In genomic region chr19:8413593-8413923, GRCh38 we compare ENCODE assay signal across 8 cellular contexts. TPM values are rescaled to one million over a fixed set of nuclear protein-coding genes. Genes with fewer than 3 reads are reported as not detected.
DNase-seq lines count a peak whose midpoint lies in the region; ATAC-seq and TF ChIP-seq lines count a peak whose summit lies in the region.

No MANE protein-coding gene starts in this region.

- peaks cover 7 to 76% (median 18%) of the 10 kb centered on the region in 10 experiments for H3K4me1 ChIP-seq in BLaER1 treated with 17β-estradiol and CSF1 and Interleukin-3, amounts not matched to agents 10 nM and 100 nM
- H3K4me1 ChIP-seq in Karpas-422 (ENCODE audit: low read length): peaks cover 7% of the 10 kb centered on the region

- peak overlapping the region; percentile 50 to 84 (median 70); a peak in 21 of 22 replicates for H3K27ac ChIP-seq in BLaER1 treated with 17β-estradiol and CSF1 and Interleukin-3, amounts not matched to agents 10 nM and 100 nM
- H3K27ac ChIP-seq in Karpas-422 (ENCODE audit: low read length): no peak overlapping the region

- H3K9ac ChIP-seq in BLaER1 treated with 17β-estradiol and CSF1 and Interleukin-3, amounts not matched to agents 10 nM and 100 nM: peak overlapping the region; percentile 69 to 94 (median 82)
- H3K9ac ChIP-seq in Karpas-422 (ENCODE audit: low read length): peak overlapping the region; percentile 76

- TF ChIP-seq CTCF in nephron progenitor cell (IDR thresholded peaks at IDR 0.05): no peak

- peak overlapping the region; percentile 89; the same call in 1 of the 2 replicates for H2AFZ ChIP-seq in Karpas-422 (ENCODE audit: low read length)

- peak overlapping the region; percentile 63 for H3K4me3 Mint-ChIP-seq in dendritic cell treated with granulocyte-macrophage colony-stimulating factor and Interleukin-4, amounts not matched to agents 40 ng/mL and 50 ng/mL, for 4 days
- peak overlapping the region; percentile 77 for H3K4me3 Mint-ChIP-seq in nephron progenitor cell

- intact Hi-C loops in dendritic cell treated with granulocyte-macrophage colony-stimulating factor and Interleukin-4, amounts not matched to agents 40 ng/mL and 50 ng/mL, for 4 days (cut with micrococcal nuclease): loop anchor here (2.0 to 10.0 kb wide), 2 partner anchors 39 to 91 kb away; partner anchors contain the start of gene PRAM1

- no peaks in the 10 kb centered on the region for H3K9me2 ChIP-seq in Karpas-422 (replicated peaks; ENCODE audit: insufficient read depth, low read length)

- H3K9me3 Mint-ChIP-seq in dendritic cell treated with granulocyte-macrophage colony-stimulating factor and Interleukin-4, amounts not matched to agents 40 ng/mL and 50 ng/mL, for 4 days: no peaks in the 10 kb centered on the region
- H3K9me3 Mint-ChIP-seq in nephron progenitor cell: no peaks in the 10 kb centered on the region

- peak overlapping the region; percentile 72 to 98 (median 79) for H3K4me3 ChIP-seq in BLaER1 treated with 17β-estradiol and CSF1 and Interleukin-3, amounts not matched to agents 10 nM and 100 nM
- peak overlapping the region; percentile 84 for H3K4me3 ChIP-seq in Karpas-422 (ENCODE audit: low read length)

- ATAC-seq in GM21576 (IDR thresholded peaks at IDR 0.05; ENCODE audit: unreplicated experiment): no peak

- no peaks in the 10 kb centered on the region for H3K27me3 Mint-ChIP-seq in dendritic cell treated with granulocyte-macrophage colony-stimulating factor and Interleukin-4, amounts not matched to agents 40 ng/mL and 50 ng/mL, for 4 days
- peaks cover 7% of the 10 kb centered on the region for H3K27me3 Mint-ChIP-seq in nephron progenitor cell (ENCODE audit: low read depth, poor library complexity)

- H3K27me3 ChIP-seq in BLaER1 treated with 17β-estradiol and CSF1 and Interleukin-3, amounts not matched to agents 10 nM and 100 nM: no peaks in the 10 kb centered on the region
- H3K27me3 ChIP-seq in Karpas-422 (ENCODE audit: low read length): no peaks in the 10 kb centered on the region

- peaks cover 2% of the 10 kb centered on the region for H3K36me3 Mint-ChIP-seq in dendritic cell treated with granulocyte-macrophage colony-stimulating factor and Interleukin-4, amounts not matched to agents 40 ng/mL and 50 ng/mL, for 4 days (ENCODE audit: low read depth)
- H3K36me3 Mint-ChIP-seq in nephron progenitor cell (ENCODE audit: low read depth): no peaks in the 10 kb centered on the region

- H3K79me2 ChIP-seq in Karpas-422 (ENCODE audit: low read length): no peaks in the 10 kb centered on the region

- peaks cover 29% of the 10 kb centered on the region for H3K4me1 Mint-ChIP-seq in dendritic cell treated with granulocyte-macrophage colony-stimulating factor and Interleukin-4, amounts not matched to agents 40 ng/mL and 50 ng/mL, for 4 days (ENCODE audit: low read depth)
- peaks cover 11% of the 10 kb centered on the region for H3K4me1 Mint-ChIP-seq in nephron progenitor cell

- DNase-seq in Karpas-422: no peak
- DNase-seq in nephron progenitor cell: no peak
- DNase-seq in medulla oblongata (ENCODE audit: extremely low spot score): no peak
- DNase-seq in NCI-H345 treated with DMSO at 0.1 percent for 48 hours (lab: John Stamatoyannopoulos, UW; ENCODE audit: unreplicated experiment): no peak
- DNase-seq in NOMO-1 (lab: John Stamatoyannopoulos, UW; ENCODE audit: unreplicated experiment in 2 of 2): no peak

- no peaks in the 10 kb centered on the region for H3K9me3 ChIP-seq in BLaER1 treated with 17β-estradiol and CSF1 and Interleukin-3, amounts not matched to agents 10 nM and 100 nM (replicated peaks in 1 of 11)
- no peaks in the 10 kb centered on the region for H3K9me3 ChIP-seq in Karpas-422 (ENCODE audit: low read length)

- H3K4me2 ChIP-seq in BLaER1 treated with 17β-estradiol and CSF1 and Interleukin-3, amounts not matched to agents 10 nM and 100 nM: peak overlapping the region; percentile 89 to 100 (median 95)
- H3K4me2 ChIP-seq in Karpas-422 (ENCODE audit: low read depth, low read length, poor library complexity, severe bottlenecking): peak overlapping the region; percentile 87

- no peaks in the 10 kb centered on the region; a peak in 1 of 22 replicates for H3K36me3 ChIP-seq in BLaER1 treated with 17β-estradiol and CSF1 and Interleukin-3, amounts not matched to agents 10 nM and 100 nM
- no peaks in the 10 kb centered on the region for H3K36me3 ChIP-seq in Karpas-422 (ENCODE audit: insufficient read depth, low read length)

- no peak overlapping the region for H3K27ac Mint-ChIP-seq in dendritic cell treated with granulocyte-macrophage colony-stimulating factor and Interleukin-4, amounts not matched to agents 40 ng/mL and 50 ng/mL, for 4 days
- H3K27ac Mint-ChIP-seq in nephron progenitor cell: no peak overlapping the region

- H4K20me1 ChIP-seq in BLaER1 treated with 17β-estradiol and CSF1 and Interleukin-3, amounts not matched to agents 10 nM and 100 nM: no peaks in the 10 kb centered on the region; a peak in 1 of 22 replicates
- no peaks in the 10 kb centered on the region for H4K20me1 ChIP-seq in Karpas-422 (ENCODE audit: insufficient read depth, low read depth, low read length)

RNA-seq across cellular contexts. Expression of gene MARCHF2, which starts 0.5 kb away (rescaled TPM):
- total RNA-seq in Karpas-422 (2014; rRNA removed; shearing (Covaris generic); ENCODE audit: low replicate concordance): 10.1 and 31.2 TPM in 2 replicates

RNA-seq across cellular contexts. Expression of gene RAB11B, which starts 23.4 kb away (rescaled TPM):
- total RNA-seq in Karpas-422 (2014; rRNA removed; shearing (Covaris generic); ENCODE audit: low replicate concordance): 23.7 and 42.9 TPM in 2 replicates

RNA-seq across cellular contexts. Expression of gene HNRNPM, which starts 31.2 kb away (rescaled TPM):
- total RNA-seq in Karpas-422 (2014; rRNA removed; shearing (Covaris generic); ENCODE audit: low replicate concordance): 34.4 and 94.9 TPM in 2 replicates

RNA-seq across cellular contexts. Expression of gene ANGPTL4, which starts 49.6 kb away (rescaled TPM):
- total RNA-seq in Karpas-422 (2014; rRNA removed; shearing (Covaris generic); ENCODE audit: low replicate concordance): not detected in 2 replicates
